1 cellular context compared by ENCODE assay signal in genomic region chr10:7703140-7703539, GRCh38.
TF ChIP-seq lines count a peak whose summit lies in the region.

ITIH2 (plus strand) TSS chr10:7703316; CDS start chr10:7703435, 119 bp downstream.

TF ChIP-seq in HepG2, 621 proteins besides CTCF, POLR2A, EP300 and RAD21 (continued from another document and continues in another):
- no peak for TF ChIP-seq PRDM15 (CRISPR knock-in tag; IDR thresholded peaks at IDR 0.05)
- TF ChIP-seq ZBTB37 (CRISPR knock-in tag; IDR thresholded peaks at IDR 0.05): no peak
- no peak for TF ChIP-seq ZNF577 (CRISPR knock-in tag; IDR thresholded peaks at IDR 0.05; ENCODE audit: borderline replicate concordance, low read depth)
- no peak for TF ChIP-seq ZNF232 (CRISPR knock-in tag; IDR thresholded peaks at IDR 0.05; ENCODE audit: borderline replicate concordance)
- TF ChIP-seq U2AF1 (optimal IDR thresholded peaks at IDR 0.05; ENCODE audit: low read depth, low read length): no peak
- TF ChIP-seq SNRNP70 (IDR thresholded peaks at IDR 0.05; ENCODE audit: low read depth, low read length): no peak
- no peak for TF ChIP-seq IKZF1 (IDR thresholded peaks at IDR 0.05)
- TF ChIP-seq GLI4 (CRISPR knock-in tag; IDR thresholded peaks at IDR 0.05; ENCODE audit: borderline replicate concordance): no peak
- TF ChIP-seq ZBTB40 (IDR thresholded peaks at IDR 0.05): no peak
- TF ChIP-seq ZBTB40 (CRISPR knock-in tag; IDR thresholded peaks at IDR 0.05): no peak
- TF ChIP-seq ZNF564 (CRISPR knock-in tag; IDR thresholded peaks at IDR 0.05): no peak
- no peak for TF ChIP-seq CAMTA2 (CRISPR knock-in tag; IDR thresholded peaks at IDR 0.05; ENCODE audit: borderline replicate concordance)
- TF ChIP-seq TCF7 (IDR thresholded peaks at IDR 0.05; ENCODE audit: low read depth): peak; percentile 85
- TF ChIP-seq ZNF382 (CRISPR knock-in tag; IDR thresholded peaks at IDR 0.05; ENCODE audit: borderline replicate concordance): no peak
- TF ChIP-seq HMGXB3 (CRISPR knock-in tag; IDR thresholded peaks at IDR 0.05; ENCODE audit: borderline replicate concordance): 0 out of 2 replicates have a peak, but pooled peaks have one; percentile 23
- TF ChIP-seq PAX8 (CRISPR knock-in tag; IDR thresholded peaks at IDR 0.05; ENCODE audit: borderline replicate concordance): no peak
- no peak for TF ChIP-seq ZNF513 (CRISPR knock-in tag; conservative IDR thresholded peaks at IDR 0.05)
- TF ChIP-seq NPAS2 (CRISPR knock-in tag; IDR thresholded peaks at IDR 0.05; ENCODE audit: borderline replicate concordance): no peak
- no peak; the same call in 1 of the 2 replicates for TF ChIP-seq ZNF747 (CRISPR knock-in tag; IDR thresholded peaks at IDR 0.05; ENCODE audit: borderline replicate concordance)
- TF ChIP-seq ZNF761 (CRISPR knock-in tag; conservative IDR thresholded peaks at IDR 0.05): no peak
- no peak for TF ChIP-seq ZNF329 (CRISPR knock-in tag; IDR thresholded peaks at IDR 0.05; ENCODE audit: low read depth)
- no peak for TF ChIP-seq ZNF605 (CRISPR knock-in tag; IDR thresholded peaks at IDR 0.05)
- no peak for TF ChIP-seq ZSCAN25 (CRISPR knock-in tag; IDR thresholded peaks at IDR 0.05)
- no peak for TF ChIP-seq ZNF34 (CRISPR knock-in tag; IDR thresholded peaks at IDR 0.05; ENCODE audit: borderline replicate concordance)
- TF ChIP-seq ZZZ3 (CRISPR knock-in tag; IDR thresholded peaks at IDR 0.05; ENCODE audit: borderline replicate concordance): no peak
- TF ChIP-seq NR2F1 (CRISPR knock-in tag; IDR thresholded peaks at IDR 0.05): peak; percentile 40 to 76; a peak in 2 of 4 replicates
- TF ChIP-seq ZNF556 (CRISPR knock-in tag; IDR thresholded peaks at IDR 0.05; ENCODE audit: borderline replicate concordance): no peak
- no peak for TF ChIP-seq POGZ (CRISPR knock-in tag; IDR thresholded peaks at IDR 0.05)
- TF ChIP-seq ZNF552 (CRISPR knock-in tag; IDR thresholded peaks at IDR 0.05; ENCODE audit: borderline replicate concordance): no peak
- no peak for TF ChIP-seq ZNF30 (CRISPR knock-in tag; IDR thresholded peaks at IDR 0.05)
- TF ChIP-seq CHCHD3 (CRISPR knock-in tag; IDR thresholded peaks at IDR 0.05): no peak
- TF ChIP-seq GPBP1L1 (CRISPR knock-in tag; IDR thresholded peaks at IDR 0.05): no peak
- no peak for TF ChIP-seq TBX3 (IDR thresholded peaks at IDR 0.05; ENCODE audit: borderline replicate concordance)
- no peak for TF ChIP-seq ZFP82 (CRISPR knock-in tag; IDR thresholded peaks at IDR 0.05; ENCODE audit: borderline replicate concordance)
- TF ChIP-seq ZBTB8A (CRISPR knock-in tag; IDR thresholded peaks at IDR 0.05; ENCODE audit: borderline replicate concordance, low read depth): no peak
- TF ChIP-seq ATF1 (CRISPR knock-in tag; IDR thresholded peaks at IDR 0.05): peak; percentile 36; the same call in 1 of the 2 replicates
- no peak for TF ChIP-seq ZNF652 (CRISPR knock-in tag; IDR thresholded peaks at IDR 0.05; ENCODE audit: borderline replicate concordance, low read depth)
- no peak for TF ChIP-seq ZFP36 (IDR thresholded peaks at IDR 0.05; ENCODE audit: borderline replicate concordance, low read depth, low read length, partially characterized antibody)
- no peak for TF ChIP-seq MTA3 (CRISPR knock-in tag; IDR thresholded peaks at IDR 0.05)
- no peak for TF ChIP-seq SIN3A (IDR thresholded peaks at IDR 0.05; ENCODE audit: borderline replicate concordance, low read depth, low read length)
- TF ChIP-seq MBD4 (IDR thresholded peaks at IDR 0.05; ENCODE audit: borderline replicate concordance, low read length): no peak
